ENCODE assay signal across 17 cellular contexts in genomic region chr12:109356586-109356985, GRCh38. TPM values are rescaled to one million over a fixed set of nuclear protein-coding genes. Genes with fewer than 3 reads are reported as not detected.
A peak's percentile ranks its signal among the peaks of the same experiment; 100 is the strongest.
DNase-seq lines count a peak whose midpoint lies in the region; ATAC-seq and TF ChIP-seq lines count a peak whose summit lies in the region.
"Had no signal": no experiment of that assay in that cellular context is flagged by ENCODE, and none has a peak within 500 bp of the region (broad histone marks: within the 10 kb centered on the region; RNA-seq: fewer than 3 reads in every experiment).

No MANE protein-coding gene starts in this region.

- H3K4me3 ChIP-seq in HEK293 (ENCODE audit: low read depth, low read length) (no peak overlapping the region), Karpas-422 (ENCODE audit: low read length) (no peak overlapping the region)
- H3K4me3 ChIP-seq: A549, GM23248 had no signal

- no peak for ATAC-seq in activated CD8-positive, alpha-beta T cell treated with anti-CD3 and anti-CD28 coated beads, Interleukin-2, amount 10 ng/mL, durations not matched to agents 7 days and 5 days
- ATAC-seq: A549; CD8-positive, alpha-beta T cell; HepG2 had no signal

- H3K4me1 Mint-ChIP-seq in activated CD8-positive, alpha-beta T cell treated with anti-CD3 and anti-CD28 coated beads, Interleukin-2, amount 10 ng/mL, durations not matched to agents 7 days and 5 days (ENCODE audit: low read depth), result peaks cover 4% of the 10 kb centered on the region
- peaks cover 16% of the 10 kb centered on the region for H3K4me1 Mint-ChIP-seq in activated T-helper 2 cell treated with anti-CD3 and anti-CD28 coated beads, Interferon-gamma antibody, Interleukin-2, Interleukin-4, amounts not matched to agents 10 μg/mL and 5 μg/mL and 100 μg/mL, durations not matched to agents 14 hours and 24 hours and 36 hours (ENCODE audit: low read depth)

- H3K4me3 Mint-ChIP-seq in activated CD8-positive, alpha-beta T cell treated with anti-CD3 and anti-CD28 coated beads, Interleukin-2, amount 10 ng/mL, durations not matched to agents 7 days and 5 days, result no peak overlapping the region
- H3K4me3 Mint-ChIP-seq in activated T-helper 2 cell treated with anti-CD3 and anti-CD28 coated beads, Interferon-gamma antibody, Interleukin-2, Interleukin-4, amounts not matched to agents 10 μg/mL and 5 μg/mL and 100 μg/mL, durations not matched to agents 14 hours and 24 hours and 36 hours (ENCODE audit: low read depth), result no peak overlapping the region
- H3K4me3 Mint-ChIP-seq: CD8-positive, alpha-beta T cell had no signal

- no peaks in the 10 kb centered on the region for H3K36me3 Mint-ChIP-seq in activated CD8-positive, alpha-beta T cell treated with anti-CD3 and anti-CD28 coated beads, Interleukin-2, amount 10 ng/mL, durations not matched to agents 7 days and 5 days (ENCODE audit: low read depth)
- no peaks in the 10 kb centered on the region for H3K36me3 Mint-ChIP-seq in activated T-helper 2 cell treated with anti-CD3 and anti-CD28 coated beads, Interferon-gamma antibody, Interleukin-2, Interleukin-4, amounts not matched to agents 10 μg/mL and 5 μg/mL and 100 μg/mL, durations not matched to agents 14 hours and 24 hours and 36 hours (ENCODE audit: low read depth)
- H3K36me3 Mint-ChIP-seq: CD8-positive, alpha-beta T cell had no signal

- POLR2A ChIA-PET in HEK293 (lab: Yijun Ruan, JAX), result no interaction called here
- POLR2A ChIA-PET in activated CD8-positive, alpha-beta T cell treated with anti-CD3 and anti-CD28 coated beads, Interleukin-2, amount 10 ng/mL, durations not matched to agents 7 days and 5 days (lab: Charles Lee), result no interaction called here

- H3K4me1 ChIP-seq in HEK293 (ENCODE audit: control insufficient read depth, insufficient read depth, low read length) (peaks cover 4% of the 10 kb centered on the region; the same call in 1 of the 2 replicates), Karpas-422 (ENCODE audit: low read length) (no peaks in the 10 kb centered on the region)
- H3K4me1 ChIP-seq: A549, BE2C had no signal

- no peak overlapping the region for H2AFZ ChIP-seq in Karpas-422 (ENCODE audit: low read length)
- H2AFZ ChIP-seq: GM23248 had no signal

- H3K27ac ChIP-seq in HEK293 (ENCODE audit: extremely low read depth, low read depth, low read length), result no peak overlapping the region
- no peak overlapping the region for H3K27ac ChIP-seq in Karpas-422 (ENCODE audit: low read length)
- H3K27ac ChIP-seq: A549, C4-2B, GM23248 had no signal

- H3K36me3 ChIP-seq in HEK293 (ENCODE audit: control insufficient read depth in 2 of 2, insufficient read depth in 1 of 2, low read length in 2 of 2) (no peaks in the 10 kb centered on the region), Karpas-422 (ENCODE audit: insufficient read depth, low read length) (no peaks in the 10 kb centered on the region)
- H3K36me3 ChIP-seq: BE2C had no signal

- peaks cover 35% of the 10 kb centered on the region for H3K27me3 Mint-ChIP-seq in activated CD8-positive, alpha-beta T cell treated with anti-CD3 and anti-CD28 coated beads, Interleukin-2, amount 10 ng/mL, durations not matched to agents 7 days and 5 days (ENCODE audit: low read depth)
- H3K27me3 Mint-ChIP-seq in activated T-helper 2 cell treated with anti-CD3 and anti-CD28 coated beads, Interferon-gamma antibody, Interleukin-2, Interleukin-4, amounts not matched to agents 10 μg/mL and 5 μg/mL and 100 μg/mL, durations not matched to agents 14 hours and 24 hours and 36 hours (ENCODE audit: low read depth), result peaks cover 23% of the 10 kb centered on the region

- H3K9me3 ChIP-seq in HEK293 (ENCODE audit: control insufficient read depth, insufficient read depth, low read depth, low read length) (no peaks in the 10 kb centered on the region), Karpas-422 (ENCODE audit: low read length) (no peaks in the 10 kb centered on the region)
- H3K9me3 ChIP-seq: A549, BE2C had no signal

- no peak overlapping the region for H3K9ac ChIP-seq in Karpas-422 (ENCODE audit: low read length)
- H3K9ac ChIP-seq: GM23248 had no signal

- H4K20me1 ChIP-seq in Karpas-422 (ENCODE audit: insufficient read depth, low read depth, low read length), result no peaks in the 10 kb centered on the region

- H3K9me3 Mint-ChIP-seq in activated CD8-positive, alpha-beta T cell treated with anti-CD3 and anti-CD28 coated beads, Interleukin-2, amount 10 ng/mL, durations not matched to agents 7 days and 5 days (ENCODE audit: insufficient read depth), result no peaks in the 10 kb centered on the region
- no peaks in the 10 kb centered on the region for H3K9me3 Mint-ChIP-seq in activated T-helper 2 cell treated with anti-CD3 and anti-CD28 coated beads, Interferon-gamma antibody, Interleukin-2, Interleukin-4, amounts not matched to agents 10 μg/mL and 5 μg/mL and 100 μg/mL, durations not matched to agents 14 hours and 24 hours and 36 hours
- H3K9me3 Mint-ChIP-seq: CD8-positive, alpha-beta T cell had no signal

- H3K79me2 ChIP-seq in Karpas-422 (ENCODE audit: low read length), result no peaks in the 10 kb centered on the region

- H3K27me3 ChIP-seq in Karpas-422 (ENCODE audit: low read length), result no peaks in the 10 kb centered on the region
- H3K27me3 ChIP-seq: BE2C had no signal

- TF ChIP-seq CTCF in HEK293 (tag by site-specific recombination; IDR thresholded peaks at IDR 0.05), result no peak

- no peak overlapping the region for H3K27ac Mint-ChIP-seq in activated CD8-positive, alpha-beta T cell treated with anti-CD3 and anti-CD28 coated beads, Interleukin-2, amount 10 ng/mL, durations not matched to agents 7 days and 5 days
- no peak overlapping the region for H3K27ac Mint-ChIP-seq in activated T-helper 2 cell treated with anti-CD3 and anti-CD28 coated beads, Interferon-gamma antibody, Interleukin-2, Interleukin-4, amounts not matched to agents 10 μg/mL and 5 μg/mL and 100 μg/mL, durations not matched to agents 14 hours and 24 hours and 36 hours
- H3K27ac Mint-ChIP-seq: CD8-positive, alpha-beta T cell had no signal

- H3K4me2 ChIP-seq in Karpas-422 (ENCODE audit: low read depth, low read length, poor library complexity, severe bottlenecking), result no peak overlapping the region
- H3K4me2 ChIP-seq: A549 had no signal

- DNase-seq in Karpas-422, result peak; percentile 27
- DNase-seq in NCI-H1417 treated with DMSO at 0.1 percent for 48 hours (lab: John Stamatoyannopoulos, UW), result peak; percentile 39
- peak; percentile 80 for DNase-seq in NCI-H526 treated with DMSO at 0.1 percent for 48 hours (lab: John Stamatoyannopoulos, UW)
- DNase-seq in activated CD8-positive, alpha-beta T cell treated with anti-CD3 and anti-CD28 coated beads, Interleukin-2, amount 10 ng/mL, durations not matched to agents 7 days and 5 days, result no peak
- DNase-seq in NCI-H345 (lab: John Stamatoyannopoulos, UW), result no peak
- DNase-seq in activated T-helper 2 cell treated with anti-CD3 and anti-CD28 coated beads, Interferon-gamma antibody, Interleukin-2, Interleukin-4, amounts not matched to agents 10 μg/mL and 5 μg/mL and 100 μg/mL, durations not matched to agents 14 hours and 24 hours and 36 hours (ENCODE audit: low spot score), result no peak
- DNase-seq: BE2C; CD8-positive, alpha-beta T cell; COR-L47; DMS153; GF-D8; GM23248; H7 had no signal

- CTCF ChIA-PET in HEK293 (lab: Yijun Ruan, JAX), result interaction anchor here (0.7 to 1.4 kb wide), 4 partner anchors 37 to 489 kb away, joined by 3 to 4 read pairs (median 4); no protein-coding TSS in a partner anchor
- CTCF ChIA-PET in activated CD8-positive, alpha-beta T cell treated with anti-CD3 and anti-CD28 coated beads, Interleukin-2, amount 10 ng/mL, durations not matched to agents 7 days and 5 days (lab: Charles Lee), result interaction anchor here (1.4 kb wide), 2 partner anchors 30 to 93 kb away, joined by 3 to 4 read pairs; no protein-coding TSS in a partner anchor

- intact Hi-C loops in activated T-helper 2 cell treated with anti-CD3 and anti-CD28 coated beads, Interferon-gamma antibody, Interleukin-2, Interleukin-4, amounts not matched to agents 10 μg/mL and 5 μg/mL and 100 μg/mL, durations not matched to agents 14 hours and 24 hours and 36 hours (cut with micrococcal nuclease), result no loop called here

- H3K9me2 ChIP-seq in Karpas-422 (replicated peaks; ENCODE audit: insufficient read depth, low read length), result no peaks in the 10 kb centered on the region

TF ChIP-seq in HEK293, 187 proteins besides CTCF, POLR2A, EP300 and RAD21 (continues in another document):
- TF ChIP-seq ZBTB26 (tag by site-specific recombination; optimal IDR thresholded peaks at IDR 0.05) (no peak), FEZF1 (tag by site-specific recombination; IDR thresholded peaks at IDR 0.05) (peak; percentile 43; the same call in 1 of the 2 replicates)
- TF ChIP-seq, protein P1, sequence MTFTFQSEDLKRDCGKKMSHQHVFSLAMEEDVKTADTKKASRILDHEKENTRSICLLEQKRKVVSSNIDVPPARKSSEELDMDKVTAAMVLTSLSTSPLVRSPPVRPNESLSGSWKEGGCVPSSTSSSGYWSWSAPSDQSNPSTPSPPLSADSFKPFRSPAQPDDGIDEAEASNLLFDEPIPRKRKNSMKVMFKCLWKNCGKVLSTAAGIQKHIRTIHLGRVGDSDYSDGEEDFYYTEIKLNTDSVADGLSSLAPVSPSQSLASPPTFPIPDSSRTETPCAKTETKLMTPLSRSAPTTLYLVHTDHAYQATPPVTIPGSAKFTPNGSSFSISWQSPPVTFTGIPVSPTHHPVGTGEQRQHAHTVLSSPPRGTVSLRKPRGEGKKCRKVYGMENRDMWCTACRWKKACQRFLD (tag by site-specific recombination; IDR thresholded peaks at IDR 0.05), result no peak

RNA-seq across cellular contexts. Expression of gene MYO1H, which starts 8.9 kb away (rescaled TPM):
- not detected in 2 replicates for total RNA-seq in Karpas-422 (2014; rRNA removed; shearing (Covaris generic); ENCODE audit: low replicate concordance)
- not detected for total RNA-seq in activated CD8-positive, alpha-beta T cell treated with anti-CD3 and anti-CD28 coated beads, Interleukin-2, amount 10 ng/mL, durations not matched to agents 7 days and 5 days
- total RNA-seq in activated T-helper 2 cell treated with anti-CD3 and anti-CD28 coated beads, Interferon-gamma antibody, Interleukin-2, Interleukin-4, amounts not matched to agents 10 μg/mL and 5 μg/mL and 100 μg/mL, durations not matched to agents 14 hours and 24 hours and 36 hours, result not detected in 2 replicates
- total RNA-seq: CD8-positive, alpha-beta T cell; GM23248; H7; HepG2 had no signal

RNA-seq across cellular contexts. Expression of gene FOXN4, which starts 47.5 kb away (rescaled TPM):
- total RNA-seq in Karpas-422 (2014; rRNA removed; shearing (Covaris generic); ENCODE audit: low replicate concordance), result not detected in 2 replicates
- not detected for total RNA-seq in activated CD8-positive, alpha-beta T cell treated with anti-CD3 and anti-CD28 coated beads, Interleukin-2, amount 10 ng/mL, durations not matched to agents 7 days and 5 days
- not detected in 2 replicates for total RNA-seq in activated T-helper 2 cell treated with anti-CD3 and anti-CD28 coated beads, Interferon-gamma antibody, Interleukin-2, Interleukin-4, amounts not matched to agents 10 μg/mL and 5 μg/mL and 100 μg/mL, durations not matched to agents 14 hours and 24 hours and 36 hours
- total RNA-seq: CD8-positive, alpha-beta T cell; GM23248 had no signal

Comparison
In these comparisons a context has a peak if more than half of its experiments do, and no peak if none do; other contexts are left out.
1. DNase-seq: peak in Karpas-422 (single experiment), NCI-H1417 treated with DMSO at 0.1 percent for 48 hours (single experiment) and NCI-H526 treated with DMSO at 0.1 percent for 48 hours (single experiment); none in activated CD8-positive, alpha-beta T cell treated with anti-CD3 and anti-CD28 coated beads, Interleukin-2, amount 10 ng/mL, durations not matched to agents 7 days and 5 days (single experiment), NCI-H345 (single experiment) and activated T-helper 2 cell treated with anti-CD3 and anti-CD28 coated beads, Interferon-gamma antibody, Interleukin-2, Interleukin-4, amounts not matched to agents 10 μg/mL and 5 μg/mL and 100 μg/mL, durations not matched to agents 14 hours and 24 hours and 36 hours (single experiment).